In the genomic region with DNA sequence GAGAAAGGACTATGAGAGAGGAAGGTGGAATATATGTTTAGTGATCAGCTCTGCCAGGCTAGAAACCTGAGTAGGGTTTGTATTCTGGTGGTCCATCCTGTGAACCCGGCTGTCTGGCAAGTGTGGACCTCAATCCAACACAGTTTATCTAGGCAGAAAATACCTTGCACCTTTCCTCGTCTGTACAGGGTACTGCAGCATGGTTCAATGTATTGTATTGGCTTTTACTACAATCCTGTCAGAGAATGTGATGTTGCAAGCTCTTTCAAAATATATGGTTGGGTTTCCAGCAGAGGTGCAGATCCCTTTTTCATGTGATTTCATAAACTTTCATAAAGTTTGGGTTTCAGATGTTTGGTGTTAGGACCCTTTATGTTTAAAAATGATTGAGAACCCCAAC, we compare ENCODE assay signal across 1 cellular context.
TF ChIP-seq lines count a peak whose summit lies in the region.

No MANE protein-coding gene starts in this region.

TF ChIP-seq in SK-N-SH treated with all-trans-retinoic acid at 6 μM for 48 hours, 23 proteins besides CTCF, POLR2A, EP300 and RAD21 (continued from another document):
- TF ChIP-seq, protein P1, sequence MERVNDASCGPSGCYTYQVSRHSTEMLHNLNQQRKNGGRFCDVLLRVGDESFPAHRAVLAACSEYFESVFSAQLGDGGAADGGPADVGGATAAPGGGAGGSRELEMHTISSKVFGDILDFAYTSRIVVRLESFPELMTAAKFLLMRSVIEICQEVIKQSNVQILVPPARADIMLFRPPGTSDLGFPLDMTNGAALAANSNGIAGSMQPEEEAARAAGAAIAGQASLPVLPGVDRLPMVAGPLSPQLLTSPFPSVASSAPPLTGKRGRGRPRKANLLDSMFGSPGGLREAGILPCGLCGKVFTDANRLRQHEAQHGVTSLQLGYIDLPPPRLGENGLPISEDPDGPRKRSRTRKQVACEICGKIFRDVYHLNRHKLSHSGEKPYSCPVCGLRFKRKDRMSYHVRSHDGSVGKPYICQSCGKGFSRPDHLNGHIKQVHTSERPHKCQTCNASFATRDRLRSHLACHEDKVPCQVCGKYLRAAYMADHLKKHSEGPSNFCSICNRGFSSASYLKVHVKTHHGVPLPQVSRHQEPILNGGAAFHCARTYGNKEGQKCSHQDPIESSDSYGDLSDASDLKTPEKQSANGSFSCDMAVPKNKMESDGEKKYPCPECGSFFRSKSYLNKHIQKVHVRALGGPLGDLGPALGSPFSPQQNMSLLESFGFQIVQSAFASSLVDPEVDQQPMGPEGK (CRISPR knock-in tag; IDR thresholded peaks at IDR 0.05; ENCODE audit: borderline replicate concordance), result no peak
